ENCODE assay signal across 20 cellular contexts in the genomic region with DNA sequence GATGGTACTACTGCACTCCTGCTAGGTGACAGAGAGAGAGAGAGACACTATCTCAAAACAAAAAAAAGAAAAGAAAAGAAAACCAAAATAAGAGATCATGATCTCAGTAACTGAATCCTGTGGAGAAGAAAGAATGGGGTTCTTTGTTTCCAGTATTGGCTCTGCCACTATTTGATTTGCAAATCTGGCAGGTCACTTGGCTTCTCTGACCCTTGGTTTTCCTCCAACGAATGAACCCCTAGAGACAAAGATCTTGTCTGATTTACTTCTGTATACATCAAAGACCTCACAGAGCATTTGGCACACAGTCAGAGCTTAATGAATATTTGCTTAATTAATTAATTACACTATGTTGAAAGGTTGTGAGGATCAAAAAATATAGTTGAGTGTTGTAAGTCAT.
"Had no signal": no experiment of that assay in that cellular context is flagged by ENCODE, and none has a peak within 500 bp of the region (broad histone marks: within the 10 kb centered on the region; RNA-seq: fewer than 3 reads in every experiment).

No MANE protein-coding gene starts in this region.

- H3K9me3 Mint-ChIP-seq: memory B cell; stimulated activated memory B cell treated with anti-CD40 and anti-IgM and Interleukin-4, amounts not matched to agents 10 μg/mL and 1 μg/mL and 100 μg/mL, for 72 hours had no signal

- FAIRE-seq: astrocyte, endometrium, small intestine had no signal

- H3K4me1 Mint-ChIP-seq: memory B cell; stimulated activated memory B cell treated with anti-CD40 and anti-IgM and Interleukin-4, amounts not matched to agents 10 μg/mL and 1 μg/mL and 100 μg/mL, for 72 hours had no signal

- H3K27ac Mint-ChIP-seq: activated naive CD8-positive, alpha-beta T cell; memory B cell; stimulated activated memory B cell treated with anti-CD40 and anti-IgM and Interleukin-4, amounts not matched to agents 10 μg/mL and 1 μg/mL and 100 μg/mL, for 72 hours had no signal

- H3K4me3 Mint-ChIP-seq: activated naive CD8-positive, alpha-beta T cell; memory B cell; stimulated activated memory B cell treated with anti-CD40 and anti-IgM and Interleukin-4, amounts not matched to agents 10 μg/mL and 1 μg/mL and 100 μg/mL, for 72 hours had no signal

- ATAC-seq: left ventricle myocardium superior; mucosa of descending colon; sciatic nerve; SK-N-SH treated with all-trans-retinoic acid at 6 μM for 48 hours; stimulated activated memory B cell treated with anti-CD40 and anti-IgM and Interleukin-4, amounts not matched to agents 10 μg/mL and 1 μg/mL and 100 μg/mL, for 72 hours had no signal

- H3K4me1 ChIP-seq: adrenal gland, breast epithelium, upper lobe of left lung had no signal

- H3K27ac ChIP-seq: adrenal gland, breast epithelium, parathyroid adenoma, upper lobe of left lung had no signal

- H3K9me3 ChIP-seq: adrenal gland, breast epithelium, mucosa of descending colon, upper lobe of left lung had no signal

- H3K4me3 ChIP-seq: adrenal gland, breast epithelium, mucosa of descending colon, upper lobe of left lung had no signal

- H3K27me3 ChIP-seq: adrenal gland, breast epithelium, upper lobe of left lung had no signal

- DNase-seq: activated gamma-delta T cell treated with Interleukin-2 at 50 U/mL for 16 hours; activated T-cell treated with anti-CD3 and anti-CD28 coated beads, Interleukin-2, amount 50 U/mL, for 1 hour; adrenal gland; effector CD4-positive, alpha-beta T cell; kidney glomerular epithelial cell; left ventricle myocardium superior; mucosa of descending colon; small intestine; stimulated activated CD4-positive, alpha-beta T cell treated with anti-CD3 and anti-CD28 coated beads, Interleukin-2, amount 100 ng/mL, for 24 hours; T-helper 1 cell; upper lobe of left lung had no signal

- H3K36me3 Mint-ChIP-seq: activated naive CD8-positive, alpha-beta T cell; memory B cell; stimulated activated memory B cell treated with anti-CD40 and anti-IgM and Interleukin-4, amounts not matched to agents 10 μg/mL and 1 μg/mL and 100 μg/mL, for 72 hours had no signal

- H3K36me3 ChIP-seq: adrenal gland, breast epithelium, upper lobe of left lung had no signal
